Comparison of ENCODE assay signal across 19 cellular contexts in genomic region chr1:100581096-100581705, GRCh38. TPM values are rescaled to one million over a fixed set of nuclear protein-coding genes. Genes with fewer than 3 reads are reported as not detected.
DNase-seq lines count a peak whose midpoint lies in the region; ATAC-seq and TF ChIP-seq lines count a peak whose summit lies in the region.
"Had no signal": no experiment of that assay in that cellular context is flagged by ENCODE, and none has a peak within 500 bp of the region (broad histone marks: within the 10 kb centered on the region; RNA-seq: fewer than 3 reads in every experiment).

No MANE protein-coding gene starts in this region.

- no peak overlapping the region for H2AFZ ChIP-seq in DND-41 (ENCODE audit: low read depth, low read length)

- H3K4me1 ChIP-seq in DND-41 (ENCODE audit: insufficient read depth, low read length) (no peaks in the 10 kb centered on the region), upper lobe of left lung (no peaks in the 10 kb centered on the region)
- H3K4me1 ChIP-seq: ascending aorta had no signal

- no peak for TF ChIP-seq POLR2A in upper lobe of left lung (IDR thresholded peaks at IDR 0.05)

- peak overlapping the region; percentile 54 for H3K27ac Mint-ChIP-seq in activated naive CD8-positive, alpha-beta T cell treated with anti-CD3 and anti-CD28 coated beads, Interleukin-2, amount 10 ng/mL, durations not matched to agents 7 days and 5 days

- TF ChIP-seq EP300 in upper lobe of left lung (IDR thresholded peaks at IDR 0.05): no peak

- H3K36me3 ChIP-seq in DND-41 (ENCODE audit: insufficient read depth, low read length) (no peaks in the 10 kb centered on the region), upper lobe of left lung (no peaks in the 10 kb centered on the region)
- H3K36me3 ChIP-seq: ascending aorta had no signal

- TF ChIP-seq CTCF in DND-41 (IDR thresholded peaks at IDR 0.05; ENCODE audit: borderline replicate concordance, extremely low read depth, low read length, poor library complexity, severe bottlenecking) (no peak), upper lobe of left lung (IDR thresholded peaks at IDR 0.05) (no peak)

- no peak overlapping the region for H3K4me3 ChIP-seq in DND-41 (ENCODE audit: low read depth in 1 of 2, low read length in 2 of 2)
- no peak overlapping the region for H3K4me3 ChIP-seq in upper lobe of left lung
- H3K4me3 ChIP-seq: ascending aorta, lung had no signal

- 47 to 57% methylated on average over 1 of the region's 1 CpG for WGBS in upper lobe of left lung, 2 donors

- H3K27ac ChIP-seq in DND-41 (ENCODE audit: low read length) (no peak overlapping the region), upper lobe of left lung (no peak overlapping the region)
- H3K27ac ChIP-seq: ascending aorta, C4-2B had no signal

- peaks cover 14% of the 10 kb centered on the region for H3K4me1 Mint-ChIP-seq in activated naive CD8-positive, alpha-beta T cell treated with anti-CD3 and anti-CD28 coated beads, Interleukin-2, amount 10 ng/mL, durations not matched to agents 7 days and 5 days
- H3K4me1 Mint-ChIP-seq: neural crest cell had no signal

- DNase-seq in DND-41: peak; percentile 24
- no peak for DNase-seq in activated naive CD8-positive, alpha-beta T cell treated with anti-CD3 and anti-CD28 coated beads, Interleukin-2, amount 10 ng/mL, durations not matched to agents 7 days and 5 days
- DNase-seq in SIG-M5 treated with dmso at 0.1 percent for 504 hours (lab: John Stamatoyannopoulos, UW; ENCODE audit: unreplicated experiment): no peak
- DNase-seq in activated CD4-positive, CD25-positive, alpha-beta regulatory T cell treated with anti-CD3 and anti-CD28 coated beads, Interleukin-2, amount 50 U/mL, for 72 hours: no peak
- no peak for DNase-seq in upper lobe of left lung
- DNase-seq: activated CD8-positive, alpha-beta memory T cell treated with anti-CD3 and anti-CD28 coated beads, Interleukin-2, amount 50 U/mL, for 48 hours; Karpas-422; NCI-H1930; NCI-H774; right cardiac atrium; SHP77 treated with DMSO at 0.1 percent for 48 hours had no signal

- peak; percentile 87 for ATAC-seq in DND-41 (ENCODE audit: insufficient read depth, low read depth)
- peak; percentile 64 for ATAC-seq in GM18520 (IDR thresholded peaks at IDR 0.05; ENCODE audit: unreplicated experiment)
- ATAC-seq in HG03432 (IDR thresholded peaks at IDR 0.05; ENCODE audit: unreplicated experiment): peak; percentile 62
- peak; percentile 96 for ATAC-seq in activated naive CD8-positive, alpha-beta T cell treated with anti-CD3 and anti-CD28 coated beads, Interleukin-2, amount 10 ng/mL, durations not matched to agents 7 days and 5 days (ENCODE audit: low read depth)
- no peak for ATAC-seq in HG03571 (IDR thresholded peaks at IDR 0.05; ENCODE audit: unreplicated experiment)
- ATAC-seq in upper lobe of left lung (ENCODE audit: low FRiP score in 2 of 2): no peak
- ATAC-seq: right cardiac atrium had no signal

- peaks cover 3% of the 10 kb centered on the region for H3K36me3 Mint-ChIP-seq in activated naive CD8-positive, alpha-beta T cell treated with anti-CD3 and anti-CD28 coated beads, Interleukin-2, amount 10 ng/mL, durations not matched to agents 7 days and 5 days

- peaks cover 3% of the 10 kb centered on the region for H3K27me3 Mint-ChIP-seq in activated naive CD8-positive, alpha-beta T cell treated with anti-CD3 and anti-CD28 coated beads, Interleukin-2, amount 10 ng/mL, durations not matched to agents 7 days and 5 days

- H3K9ac ChIP-seq in DND-41 (ENCODE audit: low read depth, low read length): no peak overlapping the region

- no peaks in the 10 kb centered on the region for H3K27me3 ChIP-seq in DND-41 (ENCODE audit: insufficient read depth, low read length, poor library complexity)
- no peaks in the 10 kb centered on the region for H3K27me3 ChIP-seq in upper lobe of left lung
- H3K27me3 ChIP-seq: ascending aorta had no signal

- H3K9me3 ChIP-seq in DND-41 (ENCODE audit: insufficient read depth, low read length, severe bottlenecking) (no peaks in the 10 kb centered on the region), upper lobe of left lung (no peaks in the 10 kb centered on the region)
- H3K9me3 ChIP-seq: ascending aorta had no signal

- H3K79me2 ChIP-seq in DND-41 (ENCODE audit: insufficient read depth, low read length): no peaks in the 10 kb centered on the region

- H3K4me2 ChIP-seq in DND-41 (ENCODE audit: insufficient read depth, low read length): no peak overlapping the region

- POLR2A ChIA-PET in activated naive CD8-positive, alpha-beta T cell treated with anti-CD3 and anti-CD28 coated beads, Interleukin-2, amount 10 ng/mL, durations not matched to agents 7 days and 5 days (lab: Charles Lee): no interaction called here

- H3K4me3 Mint-ChIP-seq in activated naive CD8-positive, alpha-beta T cell treated with anti-CD3 and anti-CD28 coated beads, Interleukin-2, amount 10 ng/mL, durations not matched to agents 7 days and 5 days: peak overlapping the region; percentile 64
- H3K4me3 Mint-ChIP-seq: neural crest cell had no signal

- no peaks in the 10 kb centered on the region for H4K20me1 ChIP-seq in DND-41 (ENCODE audit: insufficient read depth, low read length)

- H3K9me3 Mint-ChIP-seq in activated naive CD8-positive, alpha-beta T cell treated with anti-CD3 and anti-CD28 coated beads, Interleukin-2, amount 10 ng/mL, durations not matched to agents 7 days and 5 days: peaks cover 9% of the 10 kb centered on the region
- H3K9me3 Mint-ChIP-seq: neural crest cell had no signal

RNA-seq across cellular contexts. Expression of gene GPR88, which starts 43.3 kb away (rescaled TPM):
- not detected for total RNA-seq in activated naive CD8-positive, alpha-beta T cell treated with anti-CD3 and anti-CD28 coated beads, Interleukin-2, amount 10 ng/mL, durations not matched to agents 7 days and 5 days
- under 1 TPM in 1 of 6 donors, not detected in 5; 0.30 TPM for total RNA-seq in upper lobe of left lung
- total RNA-seq: ascending aorta, fibroblast of villous mesenchyme, neural crest cell had no signal

Comparison
In these comparisons a context has a peak if more than half of its experiments do, and no peak if none do; other contexts are left out.
1. ATAC-seq: peak in DND-41 (single experiment), GM18520 (single experiment), HG03432 (single experiment) and activated naive CD8-positive, alpha-beta T cell treated with anti-CD3 and anti-CD28 coated beads, Interleukin-2, amount 10 ng/mL, durations not matched to agents 7 days and 5 days (single experiment); none in HG03571 (single experiment) and upper lobe of left lung (0 of 2).